8 cellular contexts compared by ENCODE assay signal in genomic region chr17:66915204-66915611, GRCh38. TPM values are rescaled to one million over a fixed set of nuclear protein-coding genes. Genes with fewer than 3 reads are reported as not detected.
DNase-seq lines count a peak whose midpoint lies in the region; ATAC-seq and TF ChIP-seq lines count a peak whose summit lies in the region.
"Had no signal": no experiment of that assay in that cellular context is flagged by ENCODE, and none has a peak within 500 bp of the region (broad histone marks: within the 10 kb centered on the region; RNA-seq: fewer than 3 reads in every experiment).

No MANE protein-coding gene starts in this region.

- intact Hi-C loops in psoas muscle (cut with DNase I), result loop anchor here in 1 of 2 donors (5.0 kb wide), 1 partner anchor 57 kb away; no protein-coding TSS in a partner anchor

- DNase-seq in NCI-H146 (lab: John Stamatoyannopoulos, UW), result peak; percentile 74
- no peak for DNase-seq in chondrocyte (ENCODE audit: low spot score)
- peak in 1 of 2 donors; percentile 64 for DNase-seq in psoas muscle
- no peak for DNase-seq in activated naive CD8-positive, alpha-beta T cell treated with anti-CD3 and anti-CD28 coated beads, Interleukin-2, amount 50 U/mL, for 24 hours
- DNase-seq: NCI-H1048 had no signal

- no peaks in the 10 kb centered on the region for H3K9me3 ChIP-seq in psoas muscle

- H3K27me3 ChIP-seq in psoas muscle (ENCODE audit: insufficient read depth in 3 of 3, low read length in 2 of 3), result peaks cover 0 to 1% (median 0%) of the 10 kb centered on the region in 3 donors

- no peak overlapping the region for H3K27ac ChIP-seq in psoas muscle

- ATAC-seq in psoas muscle (peak; percentile 68 to 85 (median 76)), GM18502 (IDR thresholded peaks at IDR 0.05; ENCODE audit: poor library complexity, unreplicated experiment) (no peak), GM18868 (IDR thresholded peaks at IDR 0.05; ENCODE audit: unreplicated experiment) (no peak)
- no peak for ATAC-seq in activated naive CD8-positive, alpha-beta T cell treated with anti-CD3 and anti-CD28 coated beads, Interleukin-2, amount 50 U/mL, for 24 hours

- TF ChIP-seq CTCF in GM12874 (IDR thresholded peaks at IDR 0.05; ENCODE audit: insufficient read depth, low read depth, low read length) (0 out of 2 replicates have a peak, but pooled peaks have one; percentile 6), chondrocyte (IDR thresholded peaks at IDR 0.05) (peak; percentile 56), psoas muscle (IDR thresholded peaks at IDR 0.05) (peak; percentile 33)

- H3K27me3 Mint-ChIP-seq in chondrocyte (ENCODE audit: low read depth), result peaks cover 25% of the 10 kb centered on the region
- H3K27me3 Mint-ChIP-seq in activated naive CD8-positive, alpha-beta T cell treated with anti-CD3 and anti-CD28 coated beads, Interleukin-2, amount 50 U/mL, for 24 hours, result peaks cover 5% of the 10 kb centered on the region

- no peaks in the 10 kb centered on the region for H3K4me1 Mint-ChIP-seq in chondrocyte (ENCODE audit: low read depth)
- no peaks in the 10 kb centered on the region for H3K4me1 Mint-ChIP-seq in activated naive CD8-positive, alpha-beta T cell treated with anti-CD3 and anti-CD28 coated beads, Interleukin-2, amount 50 U/mL, for 24 hours

- no peak overlapping the region for H3K27ac Mint-ChIP-seq in chondrocyte (ENCODE audit: unreplicated experiment)
- H3K27ac Mint-ChIP-seq in activated naive CD8-positive, alpha-beta T cell treated with anti-CD3 and anti-CD28 coated beads, Interleukin-2, amount 50 U/mL, for 24 hours, result no peak overlapping the region

- H3K4me3 Mint-ChIP-seq in chondrocyte (ENCODE audit: unreplicated experiment), result no peak overlapping the region
- H3K4me3 Mint-ChIP-seq in activated naive CD8-positive, alpha-beta T cell treated with anti-CD3 and anti-CD28 coated beads, Interleukin-2, amount 50 U/mL, for 24 hours, result no peak overlapping the region

- no peaks in the 10 kb centered on the region for H3K36me3 ChIP-seq in psoas muscle (ENCODE audit: insufficient read depth in 1 of 2, low read depth in 1 of 2)

- no peaks in the 10 kb centered on the region for H3K36me3 Mint-ChIP-seq in chondrocyte (ENCODE audit: low read depth)
- H3K36me3 Mint-ChIP-seq in activated naive CD8-positive, alpha-beta T cell treated with anti-CD3 and anti-CD28 coated beads, Interleukin-2, amount 50 U/mL, for 24 hours (ENCODE audit: low read depth), result no peaks in the 10 kb centered on the region

- H3K4me1 ChIP-seq in psoas muscle, result no peaks in the 10 kb centered on the region

- peaks cover 5% of the 10 kb centered on the region for H3K9me3 Mint-ChIP-seq in chondrocyte (ENCODE audit: low read depth)
- H3K9me3 Mint-ChIP-seq in activated naive CD8-positive, alpha-beta T cell treated with anti-CD3 and anti-CD28 coated beads, Interleukin-2, amount 50 U/mL, for 24 hours, result no peaks in the 10 kb centered on the region

- WGBS in psoas muscle, 3 donors, result 72 to 80% (median 74%) methylated on average over 7 of the region's 7 CpGs

- H3K4me3 ChIP-seq in psoas muscle, result no peak overlapping the region

RNA-seq across cellular contexts. Expression of gene CACNG4, which starts 49.3 kb away (rescaled TPM):
- total RNA-seq in chondrocyte (2.9 to 6.9 TPM (median 3.2 TPM) in 3 replicates), psoas muscle (not detected)
- under 1 TPM in 1 of 3 donors, not detected in 2; 0.03 TPM for polyA plus RNA-seq in psoas muscle

Comparison
In these comparisons a context has a peak if more than half of its experiments do, and no peak if none do; other contexts are left out.
1. CTCF ChIP-seq: peak in every context shown above with its lines; median percentile 56 in chondrocyte; 33 in psoas muscle; 6 in GM12874.
2. ATAC-seq: peak in psoas muscle (4 of 4); none in GM18502 (single experiment), GM18868 (single experiment) and activated naive CD8-positive, alpha-beta T cell treated with anti-CD3 and anti-CD28 coated beads, Interleukin-2, amount 50 U/mL, for 24 hours (single experiment).